ENCODE assay signal across 1 cellular context in genomic region chr1:205595861-205596260, GRCh38.
TF ChIP-seq lines count a peak whose summit lies in the region.

No MANE protein-coding gene starts in this region.

TF ChIP-seq in IMR-90, 13 proteins besides CTCF, POLR2A, EP300 and RAD21:
- TF ChIP-seq FOS (IDR thresholded peaks at IDR 0.05; ENCODE audit: low read depth, low read length): no peak
- no peak for TF ChIP-seq BHLHE40 (IDR thresholded peaks at IDR 0.05; ENCODE audit: low read depth, low read length)
- TF ChIP-seq NFE2L2 (IDR thresholded peaks at IDR 0.05; ENCODE audit: low read depth, low read length): no peak
- TF ChIP-seq MAZ (IDR thresholded peaks at IDR 0.05; ENCODE audit: borderline replicate concordance, low read depth, low read length): no peak
- no peak for TF ChIP-seq MAFK (IDR thresholded peaks at IDR 0.05; ENCODE audit: low read depth, low read length)
- no peak for TF ChIP-seq CEBPB (IDR thresholded peaks at IDR 0.05; ENCODE audit: low read depth, low read length)
- no peak for TF ChIP-seq CHD1 (IDR thresholded peaks at IDR 0.05; ENCODE audit: low read depth, low read length)
- TF ChIP-seq ELK1 (IDR thresholded peaks at IDR 0.05; ENCODE audit: borderline replicate concordance, low read depth, low read length): no peak
- TF ChIP-seq RFX5 (IDR thresholded peaks at IDR 0.05; ENCODE audit: low read depth, low read length): no peak
- TF ChIP-seq SMC3 (IDR thresholded peaks at IDR 0.05; ENCODE audit: low read depth, low read length): no peak
- no peak for TF ChIP-seq USF2 (IDR thresholded peaks at IDR 0.05; ENCODE audit: low read depth, low read length)
- no peak for TF ChIP-seq RCOR1 (IDR thresholded peaks at IDR 0.05; ENCODE audit: insufficient replicate concordance, low read length)
- TF ChIP-seq MXI1 (IDR thresholded peaks at IDR 0.05; ENCODE audit: borderline replicate concordance, low read depth, low read length): no peak
